In genomic region chr1:50268049-50268448, GRCh38 we compare ENCODE assay signal across 2 cellular contexts.
TF ChIP-seq lines count a peak whose summit lies in the region.

No MANE protein-coding gene starts in this region.

TF ChIP-seq in HCT116, 20 proteins besides CTCF, POLR2A, EP300 and RAD21 (continued from another document):
- TF ChIP-seq, protein P1, sequence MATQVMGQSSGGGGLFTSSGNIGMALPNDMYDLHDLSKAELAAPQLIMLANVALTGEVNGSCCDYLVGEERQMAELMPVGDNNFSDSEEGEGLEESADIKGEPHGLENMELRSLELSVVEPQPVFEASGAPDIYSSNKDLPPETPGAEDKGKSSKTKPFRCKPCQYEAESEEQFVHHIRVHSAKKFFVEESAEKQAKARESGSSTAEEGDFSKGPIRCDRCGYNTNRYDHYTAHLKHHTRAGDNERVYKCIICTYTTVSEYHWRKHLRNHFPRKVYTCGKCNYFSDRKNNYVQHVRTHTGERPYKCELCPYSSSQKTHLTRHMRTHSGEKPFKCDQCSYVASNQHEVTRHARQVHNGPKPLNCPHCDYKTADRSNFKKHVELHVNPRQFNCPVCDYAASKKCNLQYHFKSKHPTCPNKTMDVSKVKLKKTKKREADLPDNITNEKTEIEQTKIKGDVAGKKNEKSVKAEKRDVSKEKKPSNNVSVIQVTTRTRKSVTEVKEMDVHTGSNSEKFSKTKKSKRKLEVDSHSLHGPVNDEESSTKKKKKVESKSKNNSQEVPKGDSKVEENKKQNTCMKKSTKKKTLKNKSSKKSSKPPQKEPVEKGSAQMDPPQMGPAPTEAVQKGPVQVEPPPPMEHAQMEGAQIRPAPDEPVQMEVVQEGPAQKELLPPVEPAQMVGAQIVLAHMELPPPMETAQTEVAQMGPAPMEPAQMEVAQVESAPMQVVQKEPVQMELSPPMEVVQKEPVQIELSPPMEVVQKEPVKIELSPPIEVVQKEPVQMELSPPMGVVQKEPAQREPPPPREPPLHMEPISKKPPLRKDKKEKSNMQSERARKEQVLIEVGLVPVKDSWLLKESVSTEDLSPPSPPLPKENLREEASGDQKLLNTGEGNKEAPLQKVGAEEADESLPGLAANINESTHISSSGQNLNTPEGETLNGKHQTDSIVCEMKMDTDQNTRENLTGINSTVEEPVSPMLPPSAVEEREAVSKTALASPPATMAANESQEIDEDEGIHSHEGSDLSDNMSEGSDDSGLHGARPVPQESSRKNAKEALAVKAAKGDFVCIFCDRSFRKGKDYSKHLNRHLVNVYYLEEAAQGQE (IDR thresholded peaks at IDR 0.05; ENCODE audit: low read depth): peak; percentile 84
- peak; percentile 40 for TF ChIP-seq TCF7L2 (IDR thresholded peaks at IDR 0.05; ENCODE audit: borderline replicate concordance, extremely low read depth, insufficient read depth, insufficient read length)

TF ChIP-seq in neural cell, 6 proteins besides CTCF, POLR2A, EP300 and RAD21 (continued from another document):
- TF ChIP-seq, protein P1 (IDR thresholded peaks at IDR 0.05; ENCODE audit: borderline replicate concordance): peak; percentile 29
